15 cellular contexts compared by ENCODE assay signal in the genomic region with DNA sequence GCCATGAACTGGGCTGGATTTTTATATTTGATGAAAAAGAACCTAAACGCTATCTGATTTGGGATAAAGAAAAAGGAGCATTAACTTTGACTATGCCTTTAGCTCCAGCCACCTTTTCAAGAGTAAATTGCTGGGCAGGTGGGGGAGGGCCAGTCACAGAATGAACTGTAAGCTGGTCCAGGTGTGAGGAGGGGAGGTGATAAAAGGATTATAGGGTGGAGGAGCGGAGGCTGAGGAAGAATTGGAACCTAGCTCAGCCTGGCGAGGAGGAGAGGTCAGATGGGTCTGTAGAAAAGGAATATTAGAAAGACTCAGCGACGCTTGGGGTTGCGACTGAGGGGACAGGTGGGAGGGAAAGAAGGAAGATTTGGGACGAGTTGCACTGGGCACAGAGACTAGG. TPM values are rescaled to one million over a fixed set of nuclear protein-coding genes. Genes with fewer than 3 reads are reported as not detected.
"Had no signal": no experiment of that assay in that cellular context is flagged by ENCODE, and none has a peak within 500 bp of the region (broad histone marks: within the 10 kb centered on the region; RNA-seq: fewer than 3 reads in every experiment).

No MANE protein-coding gene starts in this region.

RNA-seq across cellular contexts. Expression of gene LITAFD, which starts 45.4 kb away (rescaled TPM):
- total RNA-seq: stomach, subcutaneous adipose tissue, suprapubic skin, temporal lobe, thoracic aorta, thyroid gland, tibial nerve, transverse colon, upper lobe of left lung, upper lobe of right lung, ureter, urinary bladder, uterus, vagina had no signal
- polyA plus RNA-seq: stomach, thymus, urinary bladder had no signal
